Comparison of ENCODE assay signal across 22 cellular contexts in the genomic region with DNA sequence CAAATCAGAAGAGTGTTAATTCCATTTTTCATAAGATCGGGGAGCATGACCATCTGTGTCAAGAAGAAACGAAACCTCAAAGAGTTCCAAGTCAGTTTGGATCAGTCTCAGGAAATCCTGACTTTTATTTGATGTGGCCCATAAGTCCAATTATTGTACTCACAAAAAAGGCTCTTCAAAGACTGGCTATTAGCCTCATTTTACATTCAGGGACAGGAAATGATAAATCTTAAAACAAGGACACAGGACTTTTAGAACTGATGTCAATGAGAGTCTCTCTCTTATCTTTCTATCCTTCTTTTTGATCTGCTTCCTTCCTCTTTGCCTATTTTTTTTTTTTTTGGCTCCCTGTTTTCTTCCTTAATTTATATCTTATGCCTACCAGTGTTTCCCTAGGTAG. TPM values are rescaled to one million over a fixed set of nuclear protein-coding genes. Genes with fewer than 3 reads are reported as not detected.
"Had no signal": no experiment of that assay in that cellular context is flagged by ENCODE, and none has a peak within 500 bp of the region (broad histone marks: within the 10 kb centered on the region; RNA-seq: fewer than 3 reads in every experiment).

No MANE protein-coding gene starts in this region.

- H3K36me3 ChIP-seq: ascending aorta, colonic mucosa, left lung, thoracic aorta, upper lobe of right lung had no signal

- H3K9me3 ChIP-seq: ascending aorta, colonic mucosa, left lung, thoracic aorta, upper lobe of right lung had no signal

- H3K4me1 ChIP-seq: ascending aorta, colonic mucosa had no signal

- H3K4me3 ChIP-seq: ascending aorta, colonic mucosa, left lung, thoracic aorta, upper lobe of right lung had no signal

- DNase-seq: activated CD4-positive, CD25-positive, alpha-beta regulatory T cell treated with anti-CD3 and anti-CD28 coated beads, Interleukin-2, amount 50 U/mL, for 72 hours; activated CD8-positive, alpha-beta memory T cell treated with anti-CD3 and anti-CD28 coated beads for 24 hours; activated CD8-positive, alpha-beta memory T cell treated with anti-CD3 and anti-CD28 coated beads, Interleukin-2, amount 50 U/mL, for 48 hours; activated effector memory CD4-positive, alpha-beta T cell treated with Interleukin-2 at 50 U/mL for 16 hours; activated naive CD4-positive, alpha-beta T cell treated with anti-CD3 and anti-CD28 coated beads, Interleukin-2, amount 10 ng/mL, durations not matched to agents 7 days and 5 days; activated naive CD8-positive, alpha-beta T cell treated with anti-CD3 and anti-CD28 coated beads, Interleukin-2, amount 50 U/mL, for 24 hours; activated T-cell treated with anti-CD3 and anti-CD28 coated beads, Interleukin-2, amount 50 U/mL, for 48 hours; hippocampal formation; islet precursor cell; left lung; nephron progenitor cell; occipital lobe; posterior cingulate gyrus; retina; stimulated activated naive B cell treated with anti-CD40 and anti-IgM and Interleukin-4, amounts not matched to agents 10 μg/mL and 1 μg/mL and 100 μg/mL, for 72 hours; upper lobe of right lung had no signal

- H3K27ac ChIP-seq: ascending aorta, colonic mucosa, thoracic aorta, upper lobe of right lung had no signal

- H3K27me3 ChIP-seq: ascending aorta, colonic mucosa, left lung, upper lobe of right lung had no signal

- ATAC-seq: activated naive CD8-positive, alpha-beta T cell treated with anti-CD3 and anti-CD28 coated beads, Interleukin-2, amount 50 U/mL, for 24 hours; left lung; stimulated activated naive B cell treated with anti-CD40 and anti-IgM and Interleukin-4, amounts not matched to agents 10 μg/mL and 1 μg/mL and 100 μg/mL, for 72 hours; upper lobe of right lung had no signal

RNA-seq across cellular contexts. Expression of a gene that starts 43.7 kb away (rescaled TPM):
- total RNA-seq: ascending aorta, lung microvascular endothelial cell, mesothelial cell of epicardium, myocyte, thoracic aorta, upper lobe of right lung had no signal
